ENCODE assay signal across 8 cellular contexts in the genomic region with DNA sequence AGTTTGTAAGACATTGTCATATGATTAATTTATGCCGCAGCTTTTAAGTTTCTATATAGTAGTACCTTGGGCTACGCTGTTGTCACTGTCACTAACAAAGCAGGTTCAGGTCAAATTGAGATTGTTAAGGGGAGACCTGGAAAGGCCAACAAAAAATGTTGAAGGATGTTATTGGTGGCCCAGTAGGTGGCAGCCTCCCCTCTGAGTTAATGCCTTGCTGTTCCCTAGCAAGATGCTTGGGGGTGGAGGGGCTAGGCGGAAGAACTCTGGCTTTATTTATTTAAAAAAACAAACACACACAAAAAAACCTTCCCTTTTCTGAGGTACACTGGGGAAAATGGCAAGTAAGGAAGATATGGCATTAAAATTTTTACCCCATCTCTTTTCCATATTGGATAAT.
A peak's percentile ranks its signal among the peaks of the same experiment; 100 is the strongest.
DNase-seq lines count a peak whose midpoint lies in the region; ATAC-seq and TF ChIP-seq lines count a peak whose summit lies in the region.

No MANE protein-coding gene starts in this region.

- no peak for ATAC-seq in Panc1
- ATAC-seq in stimulated activated effector memory CD8-positive, alpha-beta T cell treated with anti-CD3 and anti-CD28 coated beads, Interleukin-12 subunit alpha, Interleukin-12 subunit beta, amount 100 ng/mL, for 72 hours: no peak

- DNase-seq in activated CD4-positive, alpha-beta T cell treated with anti-CD3 and anti-CD28 coated beads, Interleukin-2, amount 50 U/mL, for 48 hours: peak; percentile 1 to 15
- DNase-seq in activated CD4-positive, alpha-beta T cell treated with anti-CD3 and anti-CD28 coated beads for 4 hours: no peak
- DNase-seq in Jurkat, Clone E6-1 (ENCODE audit: low read depth, low spot score): peak; percentile 57
- DNase-seq in Panc1 (ENCODE audit: low read depth, low spot score) (no peak), globus pallidus (ENCODE audit: low spot score) (peak; percentile 5), NOMO-1 treated with dmso at 0.1 percent for 144 hours (lab: John Stamatoyannopoulos, UW; ENCODE audit: unreplicated experiment) (no peak), mesenteric fat pad (ENCODE audit: low spot score) (no peak)
- DNase-seq in stimulated activated effector memory CD8-positive, alpha-beta T cell treated with anti-CD3 and anti-CD28 coated beads, Interleukin-12 subunit alpha, Interleukin-12 subunit beta, amount 100 ng/mL, for 72 hours (ENCODE audit: low spot score in 2 of 2): no peak

- TF ChIP-seq CTCF in Panc1 (IDR thresholded peaks at IDR 0.05): peak; percentile 76

- H3K4me1 ChIP-seq in Panc1 (ENCODE audit: control insufficient read depth, insufficient read depth, low read length): no peaks in the 10 kb centered on the region

- no peaks in the 10 kb centered on the region for H3K36me3 ChIP-seq in Panc1 (ENCODE audit: control insufficient read depth, insufficient read depth, low read length)

- H3K4me1 Mint-ChIP-seq in stimulated activated effector memory CD8-positive, alpha-beta T cell treated with anti-CD3 and anti-CD28 coated beads, Interleukin-12 subunit alpha, Interleukin-12 subunit beta, amount 100 ng/mL, for 72 hours: no peaks in the 10 kb centered on the region

- H3K9me3 ChIP-seq in Panc1 (ENCODE audit: control insufficient read depth, insufficient read depth, low read depth, low read length): no peaks in the 10 kb centered on the region

- H3K27ac Mint-ChIP-seq in stimulated activated effector memory CD8-positive, alpha-beta T cell treated with anti-CD3 and anti-CD28 coated beads, Interleukin-12 subunit alpha, Interleukin-12 subunit beta, amount 100 ng/mL, for 72 hours: no peak overlapping the region

- no peaks in the 10 kb centered on the region for H3K36me3 Mint-ChIP-seq in stimulated activated effector memory CD8-positive, alpha-beta T cell treated with anti-CD3 and anti-CD28 coated beads, Interleukin-12 subunit alpha, Interleukin-12 subunit beta, amount 100 ng/mL, for 72 hours

- no peak overlapping the region for H3K27ac ChIP-seq in Panc1 (ENCODE audit: low read length)

- intact Hi-C loops in Panc1 (cut with micrococcal nuclease; ENCODE audit: unreplicated experiment): no loop called here

- no TSS peak for BruUV-seq in Panc1 (replicated peaks; lab: Mats Ljungman, UMichigan)

- H3K4me3 ChIP-seq in Jurkat, Clone E6-1 (ENCODE audit: low read length): no peak overlapping the region
- H3K4me3 ChIP-seq in Panc1 (ENCODE audit: low read depth in 2 of 2, low read length in 2 of 2): no peak overlapping the region

- CTCF ChIA-PET in Panc1 (lab: Charles Lee): no interaction called here

- H3K27me3 ChIP-seq in Panc1 (ENCODE audit: control insufficient read depth, insufficient read depth, low read length): 0 out of 2 replicates have a peak, but pooled peaks cover 7% of the 10 kb centered on the region

- POLR2A ChIA-PET in Panc1 (lab: Charles Lee): no interaction called here

- H3K9me3 Mint-ChIP-seq in stimulated activated effector memory CD8-positive, alpha-beta T cell treated with anti-CD3 and anti-CD28 coated beads, Interleukin-12 subunit alpha, Interleukin-12 subunit beta, amount 100 ng/mL, for 72 hours: no peaks in the 10 kb centered on the region

- H3K4me3 Mint-ChIP-seq in stimulated activated effector memory CD8-positive, alpha-beta T cell treated with anti-CD3 and anti-CD28 coated beads, Interleukin-12 subunit alpha, Interleukin-12 subunit beta, amount 100 ng/mL, for 72 hours: no peak overlapping the region

- in situ Hi-C loops in Panc1 (cut with HindIII; ENCODE audit: low pct_unique_long_range_greater_than_20kb, low sequenced_read_pairs): no loop called here

Comparison
In these comparisons a context has a peak if more than half of its experiments do, and no peak if none do; other contexts are left out.
1. DNase-seq: peak in activated CD4-positive, alpha-beta T cell treated with anti-CD3 and anti-CD28 coated beads, Interleukin-2, amount 50 U/mL, for 48 hours (2 of 2), Jurkat, Clone E6-1 (single experiment) and globus pallidus (single experiment); none in activated CD4-positive, alpha-beta T cell treated with anti-CD3 and anti-CD28 coated beads for 4 hours (0 of 2), Panc1 (single experiment), NOMO-1 treated with dmso at 0.1 percent for 144 hours (single experiment), stimulated activated effector memory CD8-positive, alpha-beta T cell treated with anti-CD3 and anti-CD28 coated beads, Interleukin-12 subunit alpha, Interleukin-12 subunit beta, amount 100 ng/mL, for 72 hours (0 of 2) and mesenteric fat pad (single experiment).